ENCODE assay signal across 26 cellular contexts in the genomic region with DNA sequence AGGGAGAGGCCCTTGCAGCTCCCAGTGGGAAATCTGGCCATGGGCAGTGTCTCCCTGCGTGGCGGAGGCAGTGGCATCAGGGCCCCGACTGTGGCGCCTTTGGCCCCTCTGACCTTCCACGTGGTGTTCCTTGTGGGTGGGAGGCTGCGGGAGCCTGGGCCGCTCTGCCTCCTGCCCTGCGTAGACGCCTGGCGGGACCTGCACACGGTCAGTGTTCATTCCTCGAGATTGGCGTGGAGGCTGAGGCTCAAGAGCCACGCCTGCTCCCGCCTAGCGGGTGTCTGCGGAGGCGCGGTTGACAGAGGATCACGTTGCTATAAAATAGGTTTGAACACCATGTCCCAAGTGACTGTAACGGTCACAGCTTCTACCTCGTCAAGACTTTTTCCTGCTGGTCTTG. TPM values are rescaled to one million over a fixed set of nuclear protein-coding genes. Genes with fewer than 3 reads are reported as not detected.
A peak's percentile ranks its signal among the peaks of the same experiment; 100 is the strongest.
DNase-seq lines count a peak whose midpoint lies in the region; ATAC-seq and TF ChIP-seq lines count a peak whose summit lies in the region.
"Had no signal": no experiment of that assay in that cellular context is flagged by ENCODE, and none has a peak within 500 bp of the region (broad histone marks: within the 10 kb centered on the region; RNA-seq: fewer than 3 reads in every experiment).

No MANE protein-coding gene starts in this region.

- ATAC-seq in SK-N-SH treated with all-trans-retinoic acid at 6 μM for 48 hours (no peak), HG03521 (IDR thresholded peaks at IDR 0.05; ENCODE audit: unreplicated experiment) (no peak)
- ATAC-seq: A549; activated CD4-positive, CD25-positive, alpha-beta regulatory T cell treated with anti-CD3 and anti-CD28 coated beads, Interleukin-2, amount 50 U/mL, for 24 hours had no signal

- no peaks in the 10 kb centered on the region for H3K79me2 ChIP-seq in SK-N-SH (ENCODE audit: insufficient read depth)
- no peaks in the 10 kb centered on the region for H3K79me2 ChIP-seq in MM.1S (ENCODE audit: low read length)

- H3K36me3 ChIP-seq in SK-N-SH (replicated peaks in 1 of 2; ENCODE audit: control insufficient read depth in 1 of 2, insufficient read depth in 2 of 2, low read length in 1 of 2) (no peaks in the 10 kb centered on the region), endodermal cell (ENCODE audit: control insufficient read depth, insufficient read depth, low read length) (peaks cover 45% of the 10 kb centered on the region), MM.1S (replicated peaks; ENCODE audit: insufficient read depth, low read length) (no peaks in the 10 kb centered on the region)
- H3K36me3 ChIP-seq: brain microvascular endothelial cell, esophagus squamous epithelium, tibial artery had no signal

- H3K9ac ChIP-seq in SK-N-SH (no peak overlapping the region), endodermal cell (ENCODE audit: extremely low read depth, low read length, poor library complexity, severe bottlenecking) (no peak overlapping the region), MM.1S (ENCODE audit: low read length) (no peak overlapping the region)

- TF ChIP-seq RAD21 in SK-N-SH (IDR thresholded peaks at IDR 0.05; ENCODE audit: low read length): no peak

- H3K9me3 ChIP-seq in SK-N-SH: no peaks in the 10 kb centered on the region
- no peaks in the 10 kb centered on the region for H3K9me3 ChIP-seq in endodermal cell (ENCODE audit: control insufficient read depth, low read length)
- no peaks in the 10 kb centered on the region for H3K9me3 ChIP-seq in MM.1S (replicated peaks; ENCODE audit: insufficient read depth, low read length)
- H3K9me3 ChIP-seq: A549, esophagus squamous epithelium, tibial artery had no signal

- H3K4me2 ChIP-seq in SK-N-SH (no peak overlapping the region), MM.1S (ENCODE audit: low read depth, low read length) (no peak overlapping the region)
- H3K4me2 ChIP-seq: A549 had no signal

- no peaks in the 10 kb centered on the region for H3K9me2 ChIP-seq in SK-N-SH
- no peaks in the 10 kb centered on the region for H3K9me2 ChIP-seq in MM.1S (replicated peaks; ENCODE audit: insufficient read depth, low read length)

- H2AFZ ChIP-seq in SK-N-SH (ENCODE audit: low read depth): no peak overlapping the region
- no peak overlapping the region for H2AFZ ChIP-seq in MM.1S (ENCODE audit: low read length)

- WGBS in SK-N-SH (ENCODE audit: low lambda C conversion rate): 88% methylated on average over 13 of the region's 22 CpGs
- WGBS in endodermal cell (ENCODE audit: insufficient coverage in 1 of 2, insufficient read length in 1 of 2), 2 experiments: 94 to 100% methylated on average over 2 to 22 of the region's 22 CpGs

- peaks cover 10% of the 10 kb centered on the region for H3K36me3 Mint-ChIP-seq in endodermal cell (ENCODE audit: low read depth)
- H3K36me3 Mint-ChIP-seq: memory B cell had no signal

- H3K4me1 ChIP-seq in SK-N-SH (ENCODE audit: control insufficient read depth in 1 of 2, insufficient read depth in 2 of 2, low read depth in 1 of 2, low read length in 1 of 2): peaks cover 0 to 22% of the 10 kb centered on the region in 2 experiments; a peak in 1 of 4 replicates
- no peaks in the 10 kb centered on the region for H3K4me1 ChIP-seq in endodermal cell (ENCODE audit: control insufficient read depth, insufficient read depth, low read length)
- peaks cover 10% of the 10 kb centered on the region for H3K4me1 ChIP-seq in MM.1S (ENCODE audit: low read length)

- H3K27ac ChIP-seq in SK-N-SH (ENCODE audit: low read depth in 2 of 2, low read length in 1 of 2) (no peak overlapping the region), endodermal cell (ENCODE audit: low read depth, low read length) (no peak overlapping the region), substantia nigra (ENCODE audit: low read depth, low read length, poor library complexity, severe bottlenecking) (peak overlapping the region; percentile 70), MM.1S (ENCODE audit: low read length) (no peak overlapping the region)
- H3K27ac ChIP-seq: brain microvascular endothelial cell, tibial artery had no signal

- no peaks in the 10 kb centered on the region for H3K27me3 ChIP-seq in SK-N-SH (ENCODE audit: insufficient read depth)
- no peaks in the 10 kb centered on the region for H3K27me3 ChIP-seq in endodermal cell (ENCODE audit: control insufficient read depth, insufficient read depth, low read length, poor library complexity, severe bottlenecking)
- H3K27me3 ChIP-seq in MM.1S (replicated peaks; ENCODE audit: insufficient read depth, low read length): peaks cover 60% of the 10 kb centered on the region
- H3K27me3 ChIP-seq: brain microvascular endothelial cell had no signal

- peak; percentile 14 for DNase-seq in SK-N-SH
- peak; percentile 55 for DNase-seq in MV-4-11 (lab: John Stamatoyannopoulos, UW)
- peak; percentile 36 for DNase-seq in endodermal cell
- DNase-seq in substantia nigra (lab: John Stamatoyannopoulos, UW): no peak
- DNase-seq in MM.1S: no peak
- DNase-seq in NCI-H524 (lab: John Stamatoyannopoulos, UW): no peak
- DNase-seq: activated CD4-positive, alpha-beta memory T cell treated with anti-CD3 and anti-CD28 coated beads, Interleukin-2, amount 10 ng/mL, durations not matched to agents 7 days and 5 days; activated effector memory CD4-positive, alpha-beta T cell treated with Interleukin-2 at 50 U/mL for 16 hours; brain microvascular endothelial cell; esophagus squamous epithelium; KG1; kidney glomerular epithelial cell; NCI-H1092 treated with DMSO at 0.1 percent for 48 hours; NCI-H2081 treated with DMSO at 0.1 percent for 48 hours; NCI-H446 treated with DMSO at 0.1 percent for 48 hours; NK-92 treated with Interleukin-12 subunit alpha and Interleukin-12 subunit beta, amount 100 ng/mL, for 24 hours; occipital lobe; stimulated activated CD4-positive, alpha-beta T cell treated with anti-CD3 and anti-CD28 coated beads, Interleukin-12 subunit alpha, Interleukin-12 subunit beta, amount 100 ng/mL, for 4 hours; SW 1271; tibial artery had no signal

- no peaks in the 10 kb centered on the region for H4K20me1 ChIP-seq in SK-N-SH (ENCODE audit: insufficient read depth)
- no peaks in the 10 kb centered on the region for H4K20me1 ChIP-seq in MM.1S (ENCODE audit: insufficient read depth, low read length)

- peaks cover 12% of the 10 kb centered on the region for H3K4me1 Mint-ChIP-seq in endodermal cell

- TF ChIP-seq CTCF in SK-N-SH (IDR thresholded peaks at IDR 0.05): no peak
- no peak for TF ChIP-seq CTCF in endodermal cell (conservative IDR thresholded peaks at IDR 0.05)
- no peak for TF ChIP-seq CTCF in MM.1S (IDR thresholded peaks at IDR 0.05; ENCODE audit: low read length)

- H3K27me3 Mint-ChIP-seq in endodermal cell (ENCODE audit: insufficient read depth): no peaks in the 10 kb centered on the region
- H3K27me3 Mint-ChIP-seq: activated CD4-positive, alpha-beta memory T cell treated with anti-CD3 and anti-CD28 coated beads, Interleukin-2, amount 10 ng/mL, durations not matched to agents 7 days and 5 days; memory B cell; stimulated activated naive CD8-positive, alpha-beta T cell treated with anti-CD3 and anti-CD28 coated beads, Interleukin-15, Interleukin-2, amounts not matched to agents 100 ng/mL and 50 ng/mL, for 24 hours had no signal

- POLR2A ChIA-PET in SK-N-SH (lab: Yijun Ruan, JAX): no interaction called here

- no peak overlapping the region for H3K27ac Mint-ChIP-seq in endodermal cell
- H3K27ac Mint-ChIP-seq: activated CD4-positive, alpha-beta memory T cell treated with anti-CD3 and anti-CD28 coated beads, Interleukin-2, amount 10 ng/mL, durations not matched to agents 7 days and 5 days; memory B cell; stimulated activated naive CD8-positive, alpha-beta T cell treated with anti-CD3 and anti-CD28 coated beads, Interleukin-15, Interleukin-2, amounts not matched to agents 100 ng/mL and 50 ng/mL, for 24 hours had no signal

- H3K4me3 ChIP-seq in SK-N-SH (ENCODE audit: low read depth in 2 of 2, low read length in 1 of 2): no peak overlapping the region
- no peak overlapping the region for H3K4me3 ChIP-seq in endodermal cell (ENCODE audit: low read length)
- no peak overlapping the region for H3K4me3 ChIP-seq in MM.1S (ENCODE audit: low read length)
- H3K4me3 ChIP-seq: A549, tibial artery had no signal

- no peaks in the 10 kb centered on the region for H3F3A ChIP-seq in SK-N-SH (replicated peaks; ENCODE audit: insufficient read depth)
- H3F3A ChIP-seq in MM.1S (ENCODE audit: insufficient read depth, low read length): peaks cover 13% of the 10 kb centered on the region

- CTCF ChIA-PET in SK-N-SH (lab: Yijun Ruan, JAX): interaction anchor here (0.9 kb wide), 1 partner anchor 14 kb away, joined by 3 read pairs; the partner anchor contains the start of gene COL9A3

- H3K9me3 Mint-ChIP-seq in endodermal cell: no peaks in the 10 kb centered on the region
- H3K9me3 Mint-ChIP-seq: activated CD4-positive, alpha-beta memory T cell treated with anti-CD3 and anti-CD28 coated beads, Interleukin-2, amount 10 ng/mL, durations not matched to agents 7 days and 5 days; memory B cell; stimulated activated naive CD8-positive, alpha-beta T cell treated with anti-CD3 and anti-CD28 coated beads, Interleukin-15, Interleukin-2, amounts not matched to agents 100 ng/mL and 50 ng/mL, for 24 hours had no signal

- TF ChIP-seq EP300 in SK-N-SH (IDR thresholded peaks at IDR 0.05; ENCODE audit: borderline replicate concordance in 1 of 2, low read depth in 1 of 2, low read length in 1 of 2): no peak

- no peak overlapping the region for H3K4me3 Mint-ChIP-seq in endodermal cell
- H3K4me3 Mint-ChIP-seq: activated CD4-positive, alpha-beta memory T cell treated with anti-CD3 and anti-CD28 coated beads, Interleukin-2, amount 10 ng/mL, durations not matched to agents 7 days and 5 days; memory B cell; stimulated activated naive CD8-positive, alpha-beta T cell treated with anti-CD3 and anti-CD28 coated beads, Interleukin-15, Interleukin-2, amounts not matched to agents 100 ng/mL and 50 ng/mL, for 24 hours had no signal

RNA-seq across cellular contexts. Expression of gene COL9A3, which starts 14.0 kb away (rescaled TPM):
- polyA plus RNA-seq in SK-N-SH (2012; rRNA removed): 1.3 and 2.5 TPM in 2 replicates
- polyA plus RNA-seq in SK-N-SH (2012; cell fraction: cytosol; rRNA removed): 1.2 and 1.7 TPM in 2 replicates
- polyA plus RNA-seq in SK-N-SH (2012; cell fraction: nucleus; rRNA removed): 6.2 and 7.8 TPM in 2 replicates
- total RNA-seq in endodermal cell: 100 to 1,000 TPM in 1 of 2 donors, 10 to 100 TPM in 1; 48.9 to 133 TPM
- 71.6 TPM for polyA plus RNA-seq in endodermal cell (2013, experiment 1 of 2)
- polyA plus RNA-seq in endodermal cell (2013, experiment 2 of 2): 66.6 TPM
- total RNA-seq: activated CD4-positive, alpha-beta memory T cell treated with anti-CD3 and anti-CD28 coated beads, Interleukin-2, amount 10 ng/mL, durations not matched to agents 7 days and 5 days had no signal

RNA-seq across cellular contexts. Expression of gene OGFR, which starts 26.2 kb away (rescaled TPM):
- polyA plus RNA-seq in SK-N-SH (2012; rRNA removed): 52.9 and 60.8 TPM in 2 replicates
- 25.9 and 35.3 TPM in 2 replicates for polyA plus RNA-seq in SK-N-SH (2012; cell fraction: cytosol; rRNA removed)
- polyA plus RNA-seq in SK-N-SH (2012; cell fraction: nucleus; rRNA removed): 96.1 and 137 TPM in 2 replicates
- total RNA-seq in endodermal cell: 10 to 100 TPM; 28.1 to 28.5 TPM
- polyA plus RNA-seq in endodermal cell (2013, experiment 1 of 2): 23.9 TPM
- polyA plus RNA-seq in endodermal cell (2013, experiment 2 of 2): 19.5 TPM

RNA-seq across cellular contexts. Expression of gene TCFL5, which starts 30.8 kb away (rescaled TPM):
- 10.1 and 11.2 TPM in 2 replicates for polyA plus RNA-seq in SK-N-SH (2012; rRNA removed)
- polyA plus RNA-seq in SK-N-SH (2012; cell fraction: cytosol; rRNA removed): 14.5 and 14.6 TPM in 2 replicates
- polyA plus RNA-seq in SK-N-SH (2012; cell fraction: nucleus; rRNA removed): 8.8 and 12.4 TPM in 2 replicates
- 10 to 100 TPM; 15.8 to 17.4 TPM for total RNA-seq in endodermal cell
- polyA plus RNA-seq in endodermal cell (2013, experiment 1 of 2): 21.1 TPM
- 22.4 TPM for polyA plus RNA-seq in endodermal cell (2013, experiment 2 of 2)

RNA-seq across cellular contexts. Expression of gene MRGBP, which starts 34.5 kb away (rescaled TPM):
- 20.0 and 22.0 TPM in 2 replicates for polyA plus RNA-seq in SK-N-SH (2012; rRNA removed)
- 18.2 and 20.7 TPM in 2 replicates for polyA plus RNA-seq in SK-N-SH (2012; cell fraction: cytosol; rRNA removed)
- 22.9 and 26.5 TPM in 2 replicates for polyA plus RNA-seq in SK-N-SH (2012; cell fraction: nucleus; rRNA removed)
- 10 to 100 TPM; 14.3 to 18.7 TPM for total RNA-seq in endodermal cell
- 18.3 TPM for polyA plus RNA-seq in endodermal cell (2013, experiment 1 of 2)
- 18.5 TPM for polyA plus RNA-seq in endodermal cell (2013, experiment 2 of 2)

Comparison
In these comparisons a context has a peak if more than half of its experiments do, and no peak if none do; other contexts are left out.
1. DNase-seq: peak in SK-N-SH (single experiment), MV-4-11 (single experiment) and endodermal cell (single experiment); none in substantia nigra (0 of 49), MM.1S (single experiment) and NCI-H524 (0 of 2).